ENCODE assay signal across 1 cellular context in genomic region chr5:17882760-17883488, GRCh38.
TF ChIP-seq lines count a peak whose summit lies in the region.

No MANE protein-coding gene starts in this region.

TF ChIP-seq in WTC11, 78 proteins besides CTCF, POLR2A, EP300 and RAD21 (continued from another document):
- TF ChIP-seq, protein P1, sequence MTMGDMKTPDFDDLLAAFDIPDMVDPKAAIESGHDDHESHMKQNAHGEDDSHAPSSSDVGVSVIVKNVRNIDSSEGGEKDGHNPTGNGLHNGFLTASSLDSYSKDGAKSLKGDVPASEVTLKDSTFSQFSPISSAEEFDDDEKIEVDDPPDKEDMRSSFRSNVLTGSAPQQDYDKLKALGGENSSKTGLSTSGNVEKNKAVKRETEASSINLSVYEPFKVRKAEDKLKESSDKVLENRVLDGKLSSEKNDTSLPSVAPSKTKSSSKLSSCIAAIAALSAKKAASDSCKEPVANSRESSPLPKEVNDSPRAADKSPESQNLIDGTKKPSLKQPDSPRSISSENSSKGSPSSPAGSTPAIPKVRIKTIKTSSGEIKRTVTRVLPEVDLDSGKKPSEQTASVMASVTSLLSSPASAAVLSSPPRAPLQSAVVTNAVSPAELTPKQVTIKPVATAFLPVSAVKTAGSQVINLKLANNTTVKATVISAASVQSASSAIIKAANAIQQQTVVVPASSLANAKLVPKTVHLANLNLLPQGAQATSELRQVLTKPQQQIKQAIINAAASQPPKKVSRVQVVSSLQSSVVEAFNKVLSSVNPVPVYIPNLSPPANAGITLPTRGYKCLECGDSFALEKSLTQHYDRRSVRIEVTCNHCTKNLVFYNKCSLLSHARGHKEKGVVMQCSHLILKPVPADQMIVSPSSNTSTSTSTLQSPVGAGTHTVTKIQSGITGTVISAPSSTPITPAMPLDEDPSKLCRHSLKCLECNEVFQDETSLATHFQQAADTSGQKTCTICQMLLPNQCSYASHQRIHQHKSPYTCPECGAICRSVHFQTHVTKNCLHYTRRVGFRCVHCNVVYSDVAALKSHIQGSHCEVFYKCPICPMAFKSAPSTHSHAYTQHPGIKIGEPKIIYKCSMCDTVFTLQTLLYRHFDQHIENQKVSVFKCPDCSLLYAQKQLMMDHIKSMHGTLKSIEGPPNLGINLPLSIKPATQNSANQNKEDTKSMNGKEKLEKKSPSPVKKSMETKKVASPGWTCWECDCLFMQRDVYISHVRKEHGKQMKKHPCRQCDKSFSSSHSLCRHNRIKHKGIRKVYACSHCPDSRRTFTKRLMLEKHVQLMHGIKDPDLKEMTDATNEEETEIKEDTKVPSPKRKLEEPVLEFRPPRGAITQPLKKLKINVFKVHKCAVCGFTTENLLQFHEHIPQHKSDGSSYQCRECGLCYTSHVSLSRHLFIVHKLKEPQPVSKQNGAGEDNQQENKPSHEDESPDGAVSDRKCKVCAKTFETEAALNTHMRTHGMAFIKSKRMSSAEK (CRISPR knock-in tag; IDR thresholded peaks at IDR 0.05; ENCODE audit: borderline replicate concordance): no peak
- TF ChIP-seq ZNF423 (CRISPR knock-in tag; IDR thresholded peaks at IDR 0.05) (peak; percentile 67), RORB (CRISPR knock-in tag; IDR thresholded peaks at IDR 0.05) (no peak), NR2C2 (CRISPR knock-in tag; IDR thresholded peaks at IDR 0.05) (no peak), CREB1 (CRISPR knock-in tag; IDR thresholded peaks at IDR 0.05) (no peak), TEAD1 (CRISPR knock-in tag; IDR thresholded peaks at IDR 0.05) (peak; percentile 57; the same call in 1 of the 2 replicates)
- TF ChIP-seq, protein P2, sequence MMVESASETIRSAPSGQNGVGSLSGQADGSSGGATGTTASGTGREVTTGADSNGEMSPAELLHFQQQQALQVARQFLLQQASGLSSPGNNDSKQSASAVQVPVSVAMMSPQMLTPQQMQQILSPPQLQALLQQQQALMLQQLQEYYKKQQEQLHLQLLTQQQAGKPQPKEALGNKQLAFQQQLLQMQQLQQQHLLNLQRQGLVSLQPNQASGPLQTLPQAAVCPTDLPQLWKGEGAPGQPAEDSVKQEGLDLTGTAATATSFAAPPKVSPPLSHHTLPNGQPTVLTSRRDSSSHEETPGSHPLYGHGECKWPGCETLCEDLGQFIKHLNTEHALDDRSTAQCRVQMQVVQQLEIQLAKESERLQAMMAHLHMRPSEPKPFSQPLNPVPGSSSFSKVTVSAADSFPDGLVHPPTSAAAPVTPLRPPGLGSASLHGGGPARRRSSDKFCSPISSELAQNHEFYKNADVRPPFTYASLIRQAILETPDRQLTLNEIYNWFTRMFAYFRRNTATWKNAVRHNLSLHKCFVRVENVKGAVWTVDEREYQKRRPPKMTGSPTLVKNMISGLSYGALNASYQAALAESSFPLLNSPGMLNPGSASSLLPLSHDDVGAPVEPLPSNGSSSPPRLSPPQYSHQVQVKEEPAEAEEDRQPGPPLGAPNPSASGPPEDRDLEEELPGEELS (CRISPR knock-in tag; IDR thresholded peaks at IDR 0.05): no peak
